ENCODE assay signal across 15 cellular contexts in the genomic region with DNA sequence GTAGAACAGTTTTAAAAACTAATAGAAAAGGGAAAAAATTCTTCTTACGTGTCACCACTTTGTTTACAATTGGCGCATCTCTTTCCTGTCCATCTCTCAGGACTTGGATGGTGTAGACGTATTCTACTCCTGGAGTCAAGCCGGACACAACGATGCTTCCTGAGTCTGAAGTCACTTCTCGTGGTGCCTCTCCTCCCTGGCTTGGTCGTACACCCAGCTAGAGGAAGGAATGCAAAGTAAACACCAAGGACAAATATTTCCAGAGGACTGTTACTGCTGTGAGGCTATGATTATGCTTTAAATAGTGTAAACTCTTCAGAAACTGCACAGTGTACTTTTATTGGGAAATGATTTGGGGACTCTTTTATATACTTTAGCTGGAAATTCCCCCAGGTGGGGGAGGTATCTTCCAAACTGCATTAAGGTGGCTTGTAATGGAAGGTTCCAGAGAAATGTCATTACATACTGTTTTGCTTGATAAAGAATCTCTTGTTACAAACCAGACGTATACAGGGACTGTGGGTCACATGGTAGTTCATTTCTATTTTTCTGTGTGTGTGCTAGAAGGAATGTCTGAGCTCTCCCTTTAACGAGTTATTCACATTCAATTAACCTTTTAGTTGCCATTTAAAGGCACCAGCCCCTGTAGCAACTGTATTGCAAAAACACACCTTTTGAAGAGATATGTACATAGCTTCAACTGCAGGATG. TPM values are rescaled to one million over a fixed set of nuclear protein-coding genes. Genes with fewer than 3 reads are reported as not detected.
A peak's percentile ranks its signal among the peaks of the same experiment; 100 is the strongest.
DNase-seq lines count a peak whose midpoint lies in the region; ATAC-seq and TF ChIP-seq lines count a peak whose summit lies in the region.
"Had no signal": no experiment of that assay in that cellular context is flagged by ENCODE, and none has a peak within 500 bp of the region (broad histone marks: within the 10 kb centered on the region; RNA-seq: fewer than 3 reads in every experiment).

No MANE protein-coding gene starts in this region.

- H4K20me1 ChIP-seq in osteoblast (ENCODE audit: insufficient read depth, low read length), result peaks cover 50% of the 10 kb centered on the region
- H4K20me1 ChIP-seq: BLaER1 had no signal

- peak overlapping the region; percentile 20 for H3K4me2 ChIP-seq in osteoblast (ENCODE audit: insufficient read depth, low read length)
- H3K4me2 ChIP-seq: BLaER1 had no signal

- peaks cover 49% of the 10 kb centered on the region for H3K4me1 ChIP-seq in osteoblast (ENCODE audit: insufficient read depth, low read length)

- DNase-seq in AG10803 (ENCODE audit: low read depth) (no peak), fibroblast of mammary gland (ENCODE audit: low read depth) (no peak), osteoblast (ENCODE audit: insufficient read length, low spot score, missing footprints) (no peak)
- no peak for DNase-seq in activated CD4-positive, alpha-beta T cell treated with anti-CD3 and anti-CD28 coated beads for 1 hour
- no peak for DNase-seq in activated naive CD4-positive, alpha-beta T cell treated with anti-CD3 and anti-CD28 coated beads for 36 hours
- no peak for DNase-seq in stimulated activated CD4-positive, alpha-beta T cell treated with anti-CD3 and anti-CD28 coated beads, Interleukin-4, amount 100 ng/mL, for 24 hours
- DNase-seq: activated CD4-positive, alpha-beta T cell treated with anti-CD3 and anti-CD28 coated beads, Interleukin-2, amount 10 ng/mL, durations not matched to agents 7 days and 5 days; activated T-cell treated with anti-CD3 and anti-CD28 coated beads, Interleukin-2, amount 50 U/mL, for 24 hours; islet precursor cell; naive thymus-derived CD8-positive, alpha-beta T cell; NCI-H1092 treated with DMSO at 0.1 percent for 48 hours had no signal

- TF ChIP-seq CTCF in AG10803 (conservative IDR thresholded peaks at IDR 0.05; ENCODE audit: low read length) (peak; percentile 35), fibroblast of mammary gland (conservative IDR thresholded peaks at IDR 0.05; ENCODE audit: control insufficient read depth, insufficient read depth, low read depth, low read length) (peak; percentile 16), osteoblast (IDR thresholded peaks at IDR 0.05; ENCODE audit: extremely low read depth, low read depth, low read length) (no peak)

- H3K9me3 ChIP-seq in osteoblast (ENCODE audit: low read depth, low read length), result no peaks in the 10 kb centered on the region
- H3K9me3 ChIP-seq: BLaER1 had no signal

- no peak overlapping the region for H3K27ac Mint-ChIP-seq in activated naive CD4-positive, alpha-beta T cell treated with anti-CD3 and anti-CD28 coated beads for 36 hours
- H3K27ac Mint-ChIP-seq: activated CD4-positive, alpha-beta T cell treated with anti-CD3 and anti-CD28 coated beads, Interleukin-2, amount 10 ng/mL, durations not matched to agents 7 days and 5 days; activated T-cell treated with anti-CD3 and anti-CD28 coated beads, Interleukin-2, amount 50 U/mL, for 24 hours; dendritic cell treated with granulocyte-macrophage colony-stimulating factor and Interleukin-4, amounts not matched to agents 40 ng/mL and 50 ng/mL, for 4 days; naive thymus-derived CD8-positive, alpha-beta T cell had no signal

- peaks cover 95% of the 10 kb centered on the region for H3K36me3 ChIP-seq in osteoblast (ENCODE audit: insufficient read depth, low read length)
- H3K36me3 ChIP-seq: BLaER1 had no signal

- no peaks in the 10 kb centered on the region for H3K27me3 ChIP-seq in osteoblast (ENCODE audit: insufficient read depth, low read length)
- H3K27me3 ChIP-seq: BLaER1 had no signal

- H3K4me1 Mint-ChIP-seq in activated naive CD4-positive, alpha-beta T cell treated with anti-CD3 and anti-CD28 coated beads for 36 hours (ENCODE audit: low read depth), result no peaks in the 10 kb centered on the region
- H3K4me1 Mint-ChIP-seq: activated CD4-positive, alpha-beta T cell treated with anti-CD3 and anti-CD28 coated beads, Interleukin-2, amount 10 ng/mL, durations not matched to agents 7 days and 5 days; naive thymus-derived CD8-positive, alpha-beta T cell had no signal

- peaks cover 2% of the 10 kb centered on the region for H3K79me2 ChIP-seq in osteoblast (ENCODE audit: insufficient read depth, low read length)

- no peak overlapping the region for H2AFZ ChIP-seq in osteoblast (ENCODE audit: low read length)

- H3K4me3 Mint-ChIP-seq in activated naive CD4-positive, alpha-beta T cell treated with anti-CD3 and anti-CD28 coated beads for 36 hours, result no peak overlapping the region
- H3K4me3 Mint-ChIP-seq: activated CD4-positive, alpha-beta T cell treated with anti-CD3 and anti-CD28 coated beads, Interleukin-2, amount 10 ng/mL, durations not matched to agents 7 days and 5 days; activated T-cell treated with anti-CD3 and anti-CD28 coated beads, Interleukin-2, amount 50 U/mL, for 24 hours; dendritic cell treated with granulocyte-macrophage colony-stimulating factor and Interleukin-4, amounts not matched to agents 40 ng/mL and 50 ng/mL, for 4 days; naive thymus-derived CD8-positive, alpha-beta T cell had no signal

- intact Hi-C loops in activated naive CD4-positive, alpha-beta T cell treated with anti-CD3 and anti-CD28 coated beads for 36 hours (cut with micrococcal nuclease), result no loop called here

- H3K4me3 ChIP-seq in AG10803 (ENCODE audit: low read length), result no peak overlapping the region
- no peak overlapping the region for H3K4me3 ChIP-seq in fibroblast of mammary gland (ENCODE audit: control insufficient read depth, low read depth, low read length)
- H3K4me3 ChIP-seq in osteoblast (ENCODE audit: insufficient read depth, low read length), result no peak overlapping the region
- H3K4me3 ChIP-seq: BLaER1 had no signal

- peak overlapping the region; percentile 75 for H3K27ac ChIP-seq in osteoblast (ENCODE audit: low read depth, low read length)
- H3K27ac ChIP-seq: BLaER1 had no signal

- H3K36me3 Mint-ChIP-seq in activated naive CD4-positive, alpha-beta T cell treated with anti-CD3 and anti-CD28 coated beads for 36 hours (ENCODE audit: low read depth), result no peaks in the 10 kb centered on the region
- H3K36me3 Mint-ChIP-seq: naive thymus-derived CD8-positive, alpha-beta T cell had no signal

- CTCF ChIA-PET in activated naive CD4-positive, alpha-beta T cell treated with anti-CD3 and anti-CD28 coated beads for 36 hours (lab: Charles Lee), result no interaction called here

- H3K9me3 Mint-ChIP-seq in activated naive CD4-positive, alpha-beta T cell treated with anti-CD3 and anti-CD28 coated beads for 36 hours, result no peaks in the 10 kb centered on the region
- H3K9me3 Mint-ChIP-seq: activated CD4-positive, alpha-beta T cell treated with anti-CD3 and anti-CD28 coated beads, Interleukin-2, amount 10 ng/mL, durations not matched to agents 7 days and 5 days; activated T-cell treated with anti-CD3 and anti-CD28 coated beads, Interleukin-2, amount 50 U/mL, for 24 hours; dendritic cell treated with granulocyte-macrophage colony-stimulating factor and Interleukin-4, amounts not matched to agents 40 ng/mL and 50 ng/mL, for 4 days; naive thymus-derived CD8-positive, alpha-beta T cell had no signal

- ATAC-seq in SK-N-SH treated with all-trans-retinoic acid at 6 μM for 48 hours, result peak; percentile 25; the same call in 1 of the 3 replicates
- no peak for ATAC-seq in GM19324 (IDR thresholded peaks at IDR 0.05; ENCODE audit: low FRiP score, unreplicated experiment)
- ATAC-seq: naive thymus-derived CD8-positive, alpha-beta T cell had no signal

- no peaks in the 10 kb centered on the region for H3K27me3 Mint-ChIP-seq in activated naive CD4-positive, alpha-beta T cell treated with anti-CD3 and anti-CD28 coated beads for 36 hours (ENCODE audit: low read depth)

TF ChIP-seq in SK-N-SH treated with all-trans-retinoic acid at 6 μM for 48 hours, 23 proteins besides CTCF, POLR2A, EP300 and RAD21 (continues in another document):
- TF ChIP-seq ZNF565 (CRISPR knock-in tag; conservative IDR thresholded peaks at IDR 0.05; ENCODE audit: low read depth), result no peak
- TF ChIP-seq PPARA (CRISPR knock-in tag; IDR thresholded peaks at IDR 0.05; ENCODE audit: borderline replicate concordance), result no peak
- TF ChIP-seq, protein P1, sequence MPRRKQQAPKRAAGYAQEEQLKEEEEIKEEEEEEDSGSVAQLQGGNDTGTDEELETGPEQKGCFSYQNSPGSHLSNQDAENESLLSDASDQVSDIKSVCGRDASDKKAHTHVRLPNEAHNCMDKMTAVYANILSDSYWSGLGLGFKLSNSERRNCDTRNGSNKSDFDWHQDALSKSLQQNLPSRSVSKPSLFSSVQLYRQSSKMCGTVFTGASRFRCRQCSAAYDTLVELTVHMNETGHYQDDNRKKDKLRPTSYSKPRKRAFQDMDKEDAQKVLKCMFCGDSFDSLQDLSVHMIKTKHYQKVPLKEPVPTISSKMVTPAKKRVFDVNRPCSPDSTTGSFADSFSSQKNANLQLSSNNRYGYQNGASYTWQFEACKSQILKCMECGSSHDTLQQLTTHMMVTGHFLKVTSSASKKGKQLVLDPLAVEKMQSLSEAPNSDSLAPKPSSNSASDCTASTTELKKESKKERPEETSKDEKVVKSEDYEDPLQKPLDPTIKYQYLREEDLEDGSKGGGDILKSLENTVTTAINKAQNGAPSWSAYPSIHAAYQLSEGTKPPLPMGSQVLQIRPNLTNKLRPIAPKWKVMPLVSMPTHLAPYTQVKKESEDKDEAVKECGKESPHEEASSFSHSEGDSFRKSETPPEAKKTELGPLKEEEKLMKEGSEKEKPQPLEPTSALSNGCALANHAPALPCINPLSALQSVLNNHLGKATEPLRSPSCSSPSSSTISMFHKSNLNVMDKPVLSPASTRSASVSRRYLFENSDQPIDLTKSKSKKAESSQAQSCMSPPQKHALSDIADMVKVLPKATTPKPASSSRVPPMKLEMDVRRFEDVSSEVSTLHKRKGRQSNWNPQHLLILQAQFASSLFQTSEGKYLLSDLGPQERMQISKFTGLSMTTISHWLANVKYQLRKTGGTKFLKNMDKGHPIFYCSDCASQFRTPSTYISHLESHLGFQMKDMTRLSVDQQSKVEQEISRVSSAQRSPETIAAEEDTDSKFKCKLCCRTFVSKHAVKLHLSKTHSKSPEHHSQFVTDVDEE (CRISPR knock-in tag; IDR thresholded peaks at IDR 0.05), result no peak
- TF ChIP-seq, protein P2, sequence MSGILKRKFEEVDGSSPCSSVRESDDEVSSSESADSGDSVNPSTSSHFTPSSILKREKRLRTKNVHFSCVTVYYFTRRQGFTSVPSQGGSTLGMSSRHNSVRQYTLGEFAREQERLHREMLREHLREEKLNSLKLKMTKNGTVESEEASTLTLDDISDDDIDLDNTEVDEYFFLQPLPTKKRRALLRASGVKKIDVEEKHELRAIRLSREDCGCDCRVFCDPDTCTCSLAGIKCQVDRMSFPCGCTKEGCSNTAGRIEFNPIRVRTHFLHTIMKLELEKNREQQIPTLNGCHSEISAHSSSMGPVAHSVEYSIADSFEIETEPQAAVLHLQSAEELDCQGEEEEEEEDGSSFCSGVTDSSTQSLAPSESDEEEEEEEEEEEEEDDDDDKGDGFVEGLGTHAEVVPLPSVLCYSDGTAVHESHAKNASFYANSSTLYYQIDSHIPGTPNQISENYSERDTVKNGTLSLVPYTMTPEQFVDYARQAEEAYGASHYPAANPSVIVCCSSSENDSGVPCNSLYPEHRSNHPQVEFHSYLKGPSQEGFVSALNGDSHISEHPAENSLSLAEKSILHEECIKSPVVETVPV (CRISPR knock-in tag; IDR thresholded peaks at IDR 0.05), result no peak
- TF ChIP-seq ZFP30 (CRISPR knock-in tag; IDR thresholded peaks at IDR 0.05), result no peak
- no peak for TF ChIP-seq GLIS3 (CRISPR knock-in tag; IDR thresholded peaks at IDR 0.05)

RNA-seq across cellular contexts. Expression of a gene that starts 38.1 kb away (rescaled TPM):
- total RNA-seq in osteoblast, result 18,025 and 18,800 TPM in 2 replicates
- total RNA-seq in activated naive CD4-positive, alpha-beta T cell treated with anti-CD3 and anti-CD28 coated beads for 36 hours, result under 1 TPM; 0.45 to 0.57 TPM

Comparison
In these comparisons a context has a peak if more than half of its experiments do, and no peak if none do; other contexts are left out.
1. RNA of a gene that starts 38.1 kb away (total RNA-seq): 18,025 to 18,800 TPM in osteoblast; 0.45 to 0.57 TPM in activated naive CD4-positive, alpha-beta T cell treated with anti-CD3 and anti-CD28 coated beads for 36 hours; every median in the first group is over 1,000 times any median in the second.